Comparison of ENCODE assay signal across 1 cellular context in genomic region chr2:134268265-134268664, GRCh38.
TF ChIP-seq lines count a peak whose summit lies in the region.

No MANE protein-coding gene starts in this region.

TF ChIP-seq in IMR-90, 13 proteins besides CTCF, POLR2A, EP300 and RAD21 (continued from another document):
- TF ChIP-seq, protein P1, sequence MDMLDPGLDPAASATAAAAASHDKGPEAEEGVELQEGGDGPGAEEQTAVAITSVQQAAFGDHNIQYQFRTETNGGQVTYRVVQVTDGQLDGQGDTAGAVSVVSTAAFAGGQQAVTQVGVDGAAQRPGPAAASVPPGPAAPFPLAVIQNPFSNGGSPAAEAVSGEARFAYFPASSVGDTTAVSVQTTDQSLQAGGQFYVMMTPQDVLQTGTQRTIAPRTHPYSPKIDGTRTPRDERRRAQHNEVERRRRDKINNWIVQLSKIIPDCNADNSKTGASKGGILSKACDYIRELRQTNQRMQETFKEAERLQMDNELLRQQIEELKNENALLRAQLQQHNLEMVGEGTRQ (IDR thresholded peaks at IDR 0.05; ENCODE audit: low read depth, low read length) = no peak
- TF ChIP-seq CEBPB (IDR thresholded peaks at IDR 0.05; ENCODE audit: low read depth, low read length) (no peak), RCOR1 (IDR thresholded peaks at IDR 0.05; ENCODE audit: insufficient replicate concordance, low read length) (no peak)
